In genomic region chrX:104864296-104864695, GRCh38 we compare ENCODE assay signal across 27 cellular contexts.
"Had no signal": no experiment of that assay in that cellular context is flagged by ENCODE, and none has a peak within 500 bp of the region (broad histone marks: within the 10 kb centered on the region; RNA-seq: fewer than 3 reads in every experiment).

No MANE protein-coding gene starts in this region.

- H3K9ac ChIP-seq: neural progenitor cell had no signal

- H3K9me3 ChIP-seq: colonic mucosa, gastroesophageal sphincter, spleen, upper lobe of left lung had no signal

- H3K27ac ChIP-seq: colonic mucosa, gastroesophageal sphincter, hepatocyte, neural progenitor cell, spleen, upper lobe of left lung, WERI-Rb-1 had no signal

- H3K27me3 ChIP-seq: colonic mucosa, gastroesophageal sphincter, hepatocyte, neural progenitor cell, upper lobe of left lung had no signal

- H3K4me1 ChIP-seq: colonic mucosa, gastroesophageal sphincter, neural progenitor cell, spleen, upper lobe of left lung had no signal

- H3K4me3 ChIP-seq: colonic mucosa, gastroesophageal sphincter, hepatocyte, neural progenitor cell, spleen, upper lobe of left lung had no signal

- H2AFZ ChIP-seq: hepatocyte, neural progenitor cell had no signal

- H3K4me2 ChIP-seq: hepatocyte, neural progenitor cell had no signal

- ATAC-seq: gastroesophageal sphincter, left cardiac atrium, natural killer cell, right cardiac atrium, T-helper 17 cell had no signal

- H3K36me3 ChIP-seq: colonic mucosa, gastroesophageal sphincter, neural progenitor cell, spleen, upper lobe of left lung, WERI-Rb-1 had no signal

- DNase-seq: activated CD4-positive, alpha-beta memory T cell treated with anti-CD3 and anti-CD28 coated beads, Interleukin-2, amount 10 ng/mL, durations not matched to agents 7 days and 5 days; activated CD4-positive, alpha-beta T cell treated with anti-CD3 and anti-CD28 coated beads for 1 hour; activated CD4-positive, alpha-beta T cell treated with anti-CD3 and anti-CD28 coated beads, Interleukin-2, amount 10 ng/mL, durations not matched to agents 7 days and 5 days; activated CD8-positive, alpha-beta memory T cell treated with anti-CD3 and anti-CD28 coated beads, Interleukin-2, amount 50 U/mL, for 48 hours; activated gamma-delta T cell; activated naive CD4-positive, alpha-beta T cell treated with anti-CD3 and anti-CD28 coated beads, Interleukin-2, amount 10 ng/mL, durations not matched to agents 7 days and 5 days; activated naive CD8-positive, alpha-beta T cell treated with anti-CD3 and anti-CD28 coated beads, Interleukin-2, amount 10 ng/mL, durations not matched to agents 7 days and 5 days; activated T-cell treated with anti-CD3 and anti-CD28 coated beads, Interleukin-2, amount 50 U/mL, for 24 hours; amniotic stem cell; colonic mucosa; effector CD8-positive, alpha-beta T cell; erythroblast; islet precursor cell; left cardiac atrium; mammary epithelial cell; natural killer cell; occipital lobe; right cardiac atrium; spleen; stimulated activated CD4-positive, alpha-beta T cell treated with anti-CD3 and anti-CD28 coated beads, Interleukin-4, amount 100 ng/mL, for 1 hour; T-helper 17 cell; T1000; upper lobe of left lung; WERI-Rb-1 had no signal
